Comparison of ENCODE assay signal across 1 cellular context in the genomic region with DNA sequence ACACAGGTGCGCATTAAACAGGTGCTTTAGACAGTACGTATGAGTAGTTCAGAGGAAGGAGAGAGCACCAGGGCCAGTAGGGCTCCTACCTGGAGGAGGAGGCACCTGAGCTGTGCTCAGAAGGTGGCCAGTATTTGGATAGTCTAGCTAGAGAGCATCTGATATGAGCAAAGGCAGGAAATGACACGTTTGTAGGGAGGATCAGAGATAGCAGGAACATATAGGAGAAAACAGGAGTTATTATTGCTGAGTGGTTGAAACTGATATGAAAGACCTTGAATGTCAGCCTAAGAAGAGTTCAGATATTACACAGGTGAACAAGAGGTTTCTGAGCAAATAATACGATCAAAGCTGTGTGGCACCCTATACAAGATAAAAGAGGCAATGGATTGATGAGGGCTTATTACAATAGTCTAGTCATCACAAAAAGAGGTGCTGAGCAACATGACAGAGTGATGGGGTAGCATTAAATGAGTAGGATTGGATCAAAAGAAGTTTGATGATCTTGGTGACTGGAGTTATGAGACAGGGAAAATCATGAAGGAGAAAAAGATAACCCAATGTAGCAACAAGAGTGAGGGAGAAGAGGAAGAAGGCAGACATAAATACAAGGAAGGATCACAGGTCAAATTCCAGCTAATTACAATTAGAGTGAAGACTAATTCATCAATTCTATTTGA.
TF ChIP-seq lines count a peak whose summit lies in the region.

No MANE protein-coding gene starts in this region.

TF ChIP-seq in GM12891, 5 proteins besides CTCF, POLR2A, EP300 and RAD21:
- no peak for TF ChIP-seq POLR2AphosphoS5 (IDR thresholded peaks at IDR 0.05; ENCODE audit: low read depth, low read length)
- no peak for TF ChIP-seq PAX5 (IDR thresholded peaks at IDR 0.05; ENCODE audit: insufficient read depth, low read length, severe bottlenecking)
- TF ChIP-seq POU2F2 (IDR thresholded peaks at IDR 0.05; ENCODE audit: low read depth, low read length): no peak
- no peak for TF ChIP-seq SPI1 (IDR thresholded peaks at IDR 0.05; ENCODE audit: low read depth, low read length)
- TF ChIP-seq TAF1 (IDR thresholded peaks at IDR 0.05; ENCODE audit: low read depth, low read length): no peak
TF ChIP-seq in GM12891: peak in this region for 0.
